31 cellular contexts compared by ENCODE assay signal in genomic region chr6:21219856-21220255, GRCh38.
"Had no signal": no experiment of that assay in that cellular context is flagged by ENCODE, and none has a peak within 500 bp of the region (broad histone marks: within the 10 kb centered on the region; RNA-seq: fewer than 3 reads in every experiment).

No MANE protein-coding gene starts in this region.

- H3K9ac ChIP-seq: neural progenitor cell had no signal

- H3K9me3 Mint-ChIP-seq: activated CD4-positive, alpha-beta memory T cell treated with anti-CD3 and anti-CD28 coated beads for 36 hours; activated CD4-positive, alpha-beta T cell treated with anti-CD3 and anti-CD28 coated beads, Interleukin-2, amount 10 ng/mL, durations not matched to agents 24 days and 14 days; activated naive CD8-positive, alpha-beta T cell treated with anti-CD3 and anti-CD28 coated beads for 36 hours; activated T-helper 1 cell treated with anti-CD3 and anti-CD28 coated beads, Interleukin-12 subunit alpha, Interleukin-12 subunit beta, Interleukin-2, Interleukin-4 antibody, amounts not matched to agents 30 ng/mL and 10 ng/mL and 1 ng/mL, durations not matched to agents 14 hours and 24 hours and 36 hours; immature natural killer cell; memory B cell; natural killer cell had no signal

- H3K36me3 ChIP-seq: adrenal gland, neural progenitor cell, right atrium auricular region, uterus, WERI-Rb-1 had no signal

- H3K4me3 Mint-ChIP-seq: activated CD4-positive, alpha-beta memory T cell treated with anti-CD3 and anti-CD28 coated beads for 36 hours; activated CD4-positive, alpha-beta T cell treated with anti-CD3 and anti-CD28 coated beads, Interleukin-2, amount 10 ng/mL, durations not matched to agents 24 days and 14 days; activated naive CD4-positive, alpha-beta T cell treated with anti-CD3 and anti-CD28 coated beads for 36 hours; activated naive CD8-positive, alpha-beta T cell treated with anti-CD3 and anti-CD28 coated beads for 36 hours; activated T-helper 1 cell treated with anti-CD3 and anti-CD28 coated beads, Interleukin-12 subunit alpha, Interleukin-12 subunit beta, Interleukin-2, Interleukin-4 antibody, amounts not matched to agents 30 ng/mL and 10 ng/mL and 1 ng/mL, durations not matched to agents 14 hours and 24 hours and 36 hours; brain; immature natural killer cell; memory B cell; natural killer cell; neural progenitor cell; T-helper 17 cell had no signal

- H3K4me1 ChIP-seq: adrenal gland, heart left ventricle, right atrium auricular region, spleen, tibial nerve, uterus had no signal

- H2AFZ ChIP-seq: neural progenitor cell had no signal

- ATAC-seq: esophagus mucosa, heart left ventricle, natural killer cell, T-helper 17 cell had no signal

- H3K4me2 ChIP-seq: neural progenitor cell had no signal

- H3K27ac Mint-ChIP-seq: activated CD4-positive, alpha-beta memory T cell treated with anti-CD3 and anti-CD28 coated beads for 36 hours; activated CD4-positive, alpha-beta T cell treated with anti-CD3 and anti-CD28 coated beads, Interleukin-2, amount 10 ng/mL, durations not matched to agents 24 days and 14 days; activated naive CD4-positive, alpha-beta T cell treated with anti-CD3 and anti-CD28 coated beads for 36 hours; activated naive CD8-positive, alpha-beta T cell treated with anti-CD3 and anti-CD28 coated beads for 36 hours; activated T-helper 1 cell treated with anti-CD3 and anti-CD28 coated beads, Interleukin-12 subunit alpha, Interleukin-12 subunit beta, Interleukin-2, Interleukin-4 antibody, amounts not matched to agents 30 ng/mL and 10 ng/mL and 1 ng/mL, durations not matched to agents 14 hours and 24 hours and 36 hours; brain; immature natural killer cell; memory B cell; natural killer cell; neural progenitor cell; T-helper 17 cell had no signal

- H3K27ac ChIP-seq: adrenal gland, heart left ventricle, neural progenitor cell, right atrium auricular region, spleen, tibial nerve, uterus, WERI-Rb-1 had no signal

- H3K4me3 ChIP-seq: adrenal gland, heart left ventricle, neural progenitor cell, right atrium auricular region, spleen, tibial nerve, uterus had no signal

- H3K9me3 ChIP-seq: adrenal gland, right atrium auricular region, tibial nerve, uterus had no signal

- H3K27me3 Mint-ChIP-seq: activated CD4-positive, alpha-beta memory T cell treated with anti-CD3 and anti-CD28 coated beads for 36 hours; activated CD4-positive, alpha-beta T cell treated with anti-CD3 and anti-CD28 coated beads, Interleukin-2, amount 10 ng/mL, durations not matched to agents 24 days and 14 days; activated naive CD8-positive, alpha-beta T cell treated with anti-CD3 and anti-CD28 coated beads for 36 hours; brain; memory B cell; T-helper 17 cell had no signal

- H3K4me1 Mint-ChIP-seq: activated CD4-positive, alpha-beta T cell treated with anti-CD3 and anti-CD28 coated beads, Interleukin-2, amount 10 ng/mL, durations not matched to agents 24 days and 14 days; activated naive CD8-positive, alpha-beta T cell treated with anti-CD3 and anti-CD28 coated beads for 36 hours; immature natural killer cell; memory B cell; natural killer cell; neural progenitor cell; T-helper 17 cell had no signal

- DNase-seq: activated CD4-positive, alpha-beta memory T cell treated with anti-CD3 and anti-CD28 coated beads for 36 hours; activated CD4-positive, alpha-beta T cell treated with anti-CD3 and anti-CD28 coated beads, Interleukin-2, amount 10 ng/mL, durations not matched to agents 24 days and 14 days; activated CD4-positive, CD25-positive, alpha-beta regulatory T cell treated with anti-CD3 and anti-CD28 coated beads, Interleukin-2, amount 50 U/mL, for 72 hours; activated CD8-positive, alpha-beta memory T cell treated with anti-CD3 and anti-CD28 coated beads, Interleukin-2, amount 50 U/mL, for 4 hours; activated effector memory CD4-positive, alpha-beta T cell treated with anti-CD3 and anti-CD28 coated beads, Interleukin-2, amount 50 U/mL, for 16 hours; activated naive CD4-positive, alpha-beta T cell treated with anti-CD3 and anti-CD28 coated beads for 36 hours; activated naive CD8-positive, alpha-beta T cell treated with anti-CD3 and anti-CD28 coated beads for 36 hours; activated T-cell treated with anti-CD3 and anti-CD28 coated beads, Interleukin-2, amount 50 U/mL, for 1 hour; adrenal gland; aorta; caudate nucleus; cortex of kidney; foreskin fibroblast; heart left ventricle; hypothalamus; immature natural killer cell; natural killer cell; occipital lobe; spleen; stimulated activated naive CD4-positive, alpha-beta T cell treated with Interleukin-2 at 50 U/mL for 16 hours; T-helper 17 cell; T1000; uterus; WERI-Rb-1 had no signal

- H3K36me3 Mint-ChIP-seq: natural killer cell had no signal

- H3K27me3 ChIP-seq: adrenal gland, heart left ventricle, neural progenitor cell, right atrium auricular region, spleen, tibial nerve, uterus had no signal
